Comparison of ENCODE assay signal across 8 cellular contexts in genomic region chr15:100873029-100873677, GRCh38.
A peak's percentile ranks its signal among the peaks of the same experiment; 100 is the strongest.
DNase-seq lines count a peak whose midpoint lies in the region; ATAC-seq lines count a peak whose summit lies in the region.

No MANE protein-coding gene starts in this region.

- ATAC-seq in GM21825 (IDR thresholded peaks at IDR 0.05; ENCODE audit: unreplicated experiment) (peak; percentile 57), HG03571 (IDR thresholded peaks at IDR 0.05; ENCODE audit: unreplicated experiment) (no peak)

- H3K27ac ChIP-seq in caudate nucleus (ENCODE audit: low read depth, low read length) = no peak overlapping the region

- peak; percentile 76 for DNase-seq in EL
- peak; percentile 35 for DNase-seq in NCI-H1092 treated with DMSO at 0.1 percent for 48 hours (lab: John Stamatoyannopoulos, UW)
- DNase-seq in T follicular helper cell (ENCODE audit: low read depth) = peak; percentile 31
- peak in 36 of 61 donors; percentile 3 to 85 (median 34) for DNase-seq in caudate nucleus (lab: John Stamatoyannopoulos, UW)
- DNase-seq in kidney glomerular epithelial cell (lab: John Stamatoyannopoulos, UW) = peak; percentile 80
- peak; percentile 14 for DNase-seq in stimulated activated CD8-positive, alpha-beta memory T cell treated with anti-CD3 and anti-CD28 coated beads, Interleukin-12 subunit alpha, Interleukin-12 subunit beta, amount 100 ng/mL, for 1 hour (ENCODE audit: low read depth)

Comparison
In these comparisons a context has a peak if more than half of its experiments do, and no peak if none do; other contexts are left out.
1. DNase-seq: peak in every context shown above with its lines; median percentile 80 in kidney glomerular epithelial cell; 76 in EL; 35 in NCI-H1092 treated with DMSO at 0.1 percent for 48 hours; 34 in caudate nucleus; 31 in T follicular helper cell; 14 in stimulated activated CD8-positive, alpha-beta memory T cell treated with anti-CD3 and anti-CD28 coated beads, Interleukin-12 subunit alpha, Interleukin-12 subunit beta, amount 100 ng/mL, for 1 hour.